Comparison of ENCODE assay signal across 1 cellular context in genomic region chr12:121580959-121581680, GRCh38.
TF ChIP-seq lines count a peak whose summit lies in the region.

TSS of gene KDM2B (minus strand) at chr12:121581023. CDS start at chr12:121580911, 112 bp downstream.

TF ChIP-seq in HepG2, 621 proteins besides CTCF, POLR2A, EP300 and RAD21 (continued from another document):
- TF ChIP-seq, protein P1, sequence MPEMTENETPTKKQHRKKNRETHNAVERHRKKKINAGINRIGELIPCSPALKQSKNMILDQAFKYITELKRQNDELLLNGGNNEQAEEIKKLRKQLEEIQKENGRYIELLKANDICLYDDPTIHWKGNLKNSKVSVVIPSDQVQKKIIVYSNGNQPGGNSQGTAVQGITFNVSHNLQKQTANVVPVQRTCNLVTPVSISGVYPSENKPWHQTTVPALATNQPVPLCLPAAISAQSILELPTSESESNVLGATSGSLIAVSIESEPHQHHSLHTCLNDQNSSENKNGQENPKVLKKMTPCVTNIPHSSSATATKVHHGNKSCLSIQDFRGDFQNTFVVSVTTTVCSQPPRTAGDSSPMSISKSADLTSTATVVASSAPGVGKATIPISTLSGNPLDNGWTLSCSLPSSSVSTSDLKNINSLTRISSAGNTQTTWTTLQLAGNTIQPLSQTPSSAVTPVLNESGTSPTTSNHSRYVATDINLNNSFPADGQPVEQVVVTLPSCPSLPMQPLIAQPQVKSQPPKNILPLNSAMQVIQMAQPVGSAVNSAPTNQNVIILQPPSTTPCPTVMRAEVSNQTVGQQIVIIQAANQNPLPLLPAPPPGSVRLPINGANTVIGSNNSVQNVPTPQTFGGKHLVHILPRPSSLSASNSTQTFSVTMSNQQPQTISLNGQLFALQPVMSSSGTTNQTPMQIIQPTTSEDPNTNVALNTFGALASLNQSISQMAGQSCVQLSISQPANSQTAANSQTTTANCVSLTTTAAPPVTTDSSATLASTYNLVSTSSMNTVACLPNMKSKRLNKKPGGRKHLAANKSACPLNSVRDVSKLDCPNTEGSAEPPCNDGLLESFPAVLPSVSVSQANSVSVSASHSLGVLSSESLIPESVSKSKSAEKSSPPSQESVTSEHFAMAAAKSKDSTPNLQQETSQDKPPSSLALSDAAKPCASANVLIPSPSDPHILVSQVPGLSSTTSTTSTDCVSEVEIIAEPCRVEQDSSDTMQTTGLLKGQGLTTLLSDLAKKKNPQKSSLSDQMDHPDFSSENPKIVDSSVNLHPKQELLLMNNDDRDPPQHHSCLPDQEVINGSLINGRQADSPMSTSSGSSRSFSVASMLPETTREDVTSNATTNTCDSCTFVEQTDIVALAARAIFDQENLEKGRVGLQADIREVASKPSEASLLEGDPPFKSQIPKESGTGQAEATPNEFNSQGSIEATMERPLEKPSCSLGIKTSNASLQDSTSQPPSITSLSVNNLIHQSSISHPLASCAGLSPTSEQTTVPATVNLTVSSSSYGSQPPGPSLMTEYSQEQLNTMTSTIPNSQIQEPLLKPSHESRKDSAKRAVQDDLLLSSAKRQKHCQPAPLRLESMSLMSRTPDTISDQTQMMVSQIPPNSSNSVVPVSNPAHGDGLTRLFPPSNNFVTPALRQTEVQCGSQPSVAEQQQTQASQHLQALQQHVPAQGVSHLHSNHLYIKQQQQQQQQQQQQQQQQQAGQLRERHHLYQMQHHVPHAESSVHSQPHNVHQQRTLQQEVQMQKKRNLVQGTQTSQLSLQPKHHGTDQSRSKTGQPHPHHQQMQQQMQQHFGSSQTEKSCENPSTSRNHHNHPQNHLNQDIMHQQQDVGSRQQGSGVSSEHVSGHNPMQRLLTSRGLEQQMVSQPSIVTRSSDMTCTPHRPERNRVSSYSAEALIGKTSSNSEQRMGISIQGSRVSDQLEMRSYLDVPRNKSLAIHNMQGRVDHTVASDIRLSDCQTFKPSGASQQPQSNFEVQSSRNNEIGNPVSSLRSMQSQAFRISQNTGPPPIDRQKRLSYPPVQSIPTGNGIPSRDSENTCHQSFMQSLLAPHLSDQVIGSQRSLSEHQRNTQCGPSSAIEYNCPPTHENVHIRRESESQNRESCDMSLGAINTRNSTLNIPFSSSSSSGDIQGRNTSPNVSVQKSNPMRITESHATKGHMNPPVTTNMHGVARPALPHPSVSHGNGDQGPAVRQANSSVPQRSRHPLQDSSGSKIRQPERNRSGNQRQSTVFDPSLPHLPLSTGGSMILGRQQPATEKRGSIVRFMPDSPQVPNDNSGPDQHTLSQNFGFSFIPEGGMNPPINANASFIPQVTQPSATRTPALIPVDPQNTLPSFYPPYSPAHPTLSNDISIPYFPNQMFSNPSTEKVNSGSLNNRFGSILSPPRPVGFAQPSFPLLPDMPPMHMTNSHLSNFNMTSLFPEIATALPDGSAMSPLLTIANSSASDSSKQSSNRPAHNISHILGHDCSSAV (CRISPR knock-in tag; IDR thresholded peaks at IDR 0.05; ENCODE audit: borderline replicate concordance) = 0 out of 2 replicates have a peak, but pooled peaks have one; percentile 52
- TF ChIP-seq TFDP1 (CRISPR knock-in tag; IDR thresholded peaks at IDR 0.05; ENCODE audit: borderline replicate concordance) = peak; percentile 29; the same call in 1 of the 2 replicates
- TF ChIP-seq ZNF432 (CRISPR knock-in tag; IDR thresholded peaks at IDR 0.05; ENCODE audit: borderline replicate concordance) = no peak
- no peak for TF ChIP-seq SIX1 (CRISPR knock-in tag; IDR thresholded peaks at IDR 0.05; ENCODE audit: borderline replicate concordance)
- TF ChIP-seq, protein P2, sequence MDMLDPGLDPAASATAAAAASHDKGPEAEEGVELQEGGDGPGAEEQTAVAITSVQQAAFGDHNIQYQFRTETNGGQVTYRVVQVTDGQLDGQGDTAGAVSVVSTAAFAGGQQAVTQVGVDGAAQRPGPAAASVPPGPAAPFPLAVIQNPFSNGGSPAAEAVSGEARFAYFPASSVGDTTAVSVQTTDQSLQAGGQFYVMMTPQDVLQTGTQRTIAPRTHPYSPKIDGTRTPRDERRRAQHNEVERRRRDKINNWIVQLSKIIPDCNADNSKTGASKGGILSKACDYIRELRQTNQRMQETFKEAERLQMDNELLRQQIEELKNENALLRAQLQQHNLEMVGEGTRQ (IDR thresholded peaks at IDR 0.05; ENCODE audit: low read depth, low read length) = no peak
- TF ChIP-seq, protein P2 (CRISPR knock-in tag; IDR thresholded peaks at IDR 0.05; ENCODE audit: borderline replicate concordance) = 0 out of 2 replicates have a peak, but pooled peaks have one; percentile 3
- TF ChIP-seq, protein P3, sequence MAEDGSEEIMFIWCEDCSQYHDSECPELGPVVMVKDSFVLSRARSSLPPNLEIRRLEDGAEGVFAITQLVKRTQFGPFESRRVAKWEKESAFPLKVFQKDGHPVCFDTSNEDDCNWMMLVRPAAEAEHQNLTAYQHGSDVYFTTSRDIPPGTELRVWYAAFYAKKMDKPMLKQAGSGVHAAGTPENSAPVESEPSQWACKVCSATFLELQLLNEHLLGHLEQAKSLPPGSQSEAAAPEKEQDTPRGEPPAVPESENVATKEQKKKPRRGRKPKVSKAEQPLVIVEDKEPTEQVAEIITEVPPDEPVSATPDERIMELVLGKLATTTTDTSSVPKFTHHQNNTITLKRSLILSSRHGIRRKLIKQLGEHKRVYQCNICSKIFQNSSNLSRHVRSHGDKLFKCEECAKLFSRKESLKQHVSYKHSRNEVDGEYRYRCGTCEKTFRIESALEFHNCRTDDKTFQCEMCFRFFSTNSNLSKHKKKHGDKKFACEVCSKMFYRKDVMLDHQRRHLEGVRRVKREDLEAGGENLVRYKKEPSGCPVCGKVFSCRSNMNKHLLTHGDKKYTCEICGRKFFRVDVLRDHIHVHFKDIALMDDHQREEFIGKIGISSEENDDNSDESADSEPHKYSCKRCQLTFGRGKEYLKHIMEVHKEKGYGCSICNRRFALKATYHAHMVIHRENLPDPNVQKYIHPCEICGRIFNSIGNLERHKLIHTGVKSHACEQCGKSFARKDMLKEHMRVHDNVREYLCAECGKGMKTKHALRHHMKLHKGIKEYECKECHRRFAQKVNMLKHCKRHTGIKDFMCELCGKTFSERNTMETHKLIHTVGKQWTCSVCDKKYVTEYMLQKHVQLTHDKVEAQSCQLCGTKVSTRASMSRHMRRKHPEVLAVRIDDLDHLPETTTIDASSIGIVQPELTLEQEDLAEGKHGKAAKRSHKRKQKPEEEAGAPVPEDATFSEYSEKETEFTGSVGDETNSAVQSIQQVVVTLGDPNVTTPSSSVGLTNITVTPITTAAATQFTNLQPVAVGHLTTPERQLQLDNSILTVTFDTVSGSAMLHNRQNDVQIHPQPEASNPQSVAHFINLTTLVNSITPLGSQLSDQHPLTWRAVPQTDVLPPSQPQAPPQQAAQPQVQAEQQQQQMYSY (CRISPR knock-in tag; IDR thresholded peaks at IDR 0.05) = no peak
- TF ChIP-seq ELF1 (CRISPR knock-in tag; IDR thresholded peaks at IDR 0.05) = peak; percentile 42; the same call in 1 of the 2 replicates
- no peak for TF ChIP-seq ZNF260 (CRISPR knock-in tag; IDR thresholded peaks at IDR 0.05; ENCODE audit: borderline replicate concordance, low read depth)
- TF ChIP-seq NRL (CRISPR knock-in tag; IDR thresholded peaks at IDR 0.05; ENCODE audit: borderline replicate concordance) = peak; percentile 55; the same call in 1 of the 2 replicates
- TF ChIP-seq ZNF468 (CRISPR knock-in tag; IDR thresholded peaks at IDR 0.05) = no peak
- no peak for TF ChIP-seq ZNF891 (CRISPR knock-in tag; IDR thresholded peaks at IDR 0.05)
- no peak for TF ChIP-seq JARID2 (CRISPR knock-in tag; IDR thresholded peaks at IDR 0.05; ENCODE audit: insufficient replicate concordance)
- TF ChIP-seq ZNF337 (CRISPR knock-in tag; IDR thresholded peaks at IDR 0.05; ENCODE audit: borderline replicate concordance, low read depth) = peak; percentile 24; the same call in 1 of the 2 replicates
- TF ChIP-seq SATB2 (CRISPR knock-in tag; IDR thresholded peaks at IDR 0.05) = no peak
- no peak for TF ChIP-seq ZNF83 (CRISPR knock-in tag; IDR thresholded peaks at IDR 0.05; ENCODE audit: borderline replicate concordance)
TF ChIP-seq in HepG2: peak in this region for 33.
